ENCODE assay signal across 8 cellular contexts in the genomic region with DNA sequence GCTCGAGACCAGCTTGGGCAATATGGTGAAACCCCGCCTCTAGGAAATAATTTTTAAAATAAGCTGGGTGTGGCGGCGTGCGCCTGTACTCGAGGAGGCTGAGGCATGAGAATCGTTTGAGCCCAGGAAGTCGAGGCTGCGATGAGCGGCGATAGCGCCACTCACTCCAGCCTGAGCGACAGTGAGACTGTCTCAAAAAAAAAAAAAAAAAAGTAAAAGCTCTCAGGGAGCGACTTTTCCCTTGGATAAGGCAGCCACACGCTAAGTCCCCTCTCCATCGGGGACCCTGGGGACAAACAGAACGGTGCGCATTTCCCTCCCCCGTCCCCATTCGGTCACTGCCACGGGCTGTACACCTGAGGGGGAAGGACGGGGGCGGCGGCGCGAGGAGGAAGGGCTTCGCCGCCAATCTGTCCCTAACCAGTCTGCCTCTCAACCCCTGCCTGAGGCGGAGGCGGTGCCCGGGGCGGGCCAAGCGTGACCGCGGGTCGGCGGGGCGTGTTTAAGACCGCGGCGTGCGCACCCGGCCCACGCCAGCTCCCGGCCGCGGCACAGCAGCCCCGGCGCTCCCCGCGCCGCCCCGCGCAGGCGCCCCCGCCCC. TPM values are rescaled to one million over a fixed set of nuclear protein-coding genes. Genes with fewer than 3 reads are reported as not detected.
DNase-seq lines count a peak whose midpoint lies in the region; ATAC-seq and TF ChIP-seq lines count a peak whose summit lies in the region.

TSS of gene GMPR (plus strand) at position 531 of the 601 bp plus-strand sequence. CDS start 107 bp downstream, outside the sequence.

- H3K9me3 Mint-ChIP-seq in immature natural killer cell, result no peaks in the 10 kb centered on the region

- H3K27ac ChIP-seq in KMS-11, result no peak within 1 kb of the TSS
- H3K27ac ChIP-seq in WERI-Rb-1, result no peak within 1 kb of the TSS; the same call in 1 of the 2 replicates
- peak within 1 kb of the TSS; percentile 53 to 68 for H3K27ac ChIP-seq in breast epithelium
- H3K27ac ChIP-seq in spleen, result peak within 1 kb of the TSS; percentile 26 to 81 (median 68)

- peak within 1 kb of the TSS; percentile 59; the same call in 1 of the 2 replicates for H2AFZ ChIP-seq in KMS-11 (ENCODE audit: low read depth)

- H3K27ac Mint-ChIP-seq in immature natural killer cell, result peak within 1 kb of the TSS in 5 of 6 donors; percentile 42 to 92 (median 58)

- DNase-seq in COR-L47 (lab: John Stamatoyannopoulos, UW) (peak; percentile 40), WERI-Rb-1 (peak; percentile 55), breast epithelium (ENCODE audit: low spot score in 2 of 2) (peak; percentile 50 to 60), immature natural killer cell (peak; percentile 81 to 84 (median 83)), spleen (peak; percentile 90), SHP77 treated with DMSO at 0.1 percent for 48 hours (lab: John Stamatoyannopoulos, UW) (no peak)

- peak; percentile 57 for ATAC-seq in GM21390 (IDR thresholded peaks at IDR 0.05; ENCODE audit: unreplicated experiment)

- H3K27me3 Mint-ChIP-seq in immature natural killer cell (ENCODE audit: low read depth in 3 of 3), result peaks cover 3 to 13% (median 7%) of the 10 kb centered on the region in 3 donors

- no peaks in the 10 kb centered on the region for H3K79me2 ChIP-seq in KMS-11 (ENCODE audit: insufficient read depth, low read depth)

- TF ChIP-seq CTCF in KMS-11 (conservative IDR thresholded peaks at IDR 0.05; ENCODE audit: low read depth, low read length), result no peak
- no peak for TF ChIP-seq CTCF in WERI-Rb-1 (IDR thresholded peaks at IDR 0.05; ENCODE audit: low read depth, low read length)
- TF ChIP-seq CTCF in breast epithelium (IDR thresholded peaks at IDR 0.05), result no peak
- TF ChIP-seq CTCF in spleen (IDR thresholded peaks at IDR 0.05 in 8 of 11, conservative IDR thresholded peaks at IDR 0.05 in 3 of 11), result no peak

- H3K9me3 ChIP-seq in WERI-Rb-1 (ENCODE audit: severe bottlenecking) (peaks cover 2% of the 10 kb centered on the region), breast epithelium (no peaks in the 10 kb centered on the region), spleen (no peaks in the 10 kb centered on the region)

- H3K4me1 ChIP-seq in KMS-11 (ENCODE audit: low read depth, poor library complexity, severe bottlenecking) (peaks cover 23% of the 10 kb centered on the region), breast epithelium (peaks cover 0 to 6% of the 10 kb centered on the region in 2 donors), spleen (peaks cover 16 to 56% (median 38%) of the 10 kb centered on the region in 6 donors)

- H3K4me3 ChIP-seq in KMS-11 (IDR thresholded peaks at IDR 0.05; ENCODE audit: insufficient read depth, low read depth, low read length) (no peak within 1 kb of the TSS), WERI-Rb-1 (ENCODE audit: low read depth, low read length) (peak within 1 kb of the TSS; percentile 38), breast epithelium (peak within 1 kb of the TSS; percentile 71 to 82 (median 73)), spleen (peak within 1 kb of the TSS; percentile 35 to 85 (median 60))

- 2 to 11% (median 4%) methylated on average over 24 to 56 of the region's 56 CpGs for WGBS in spleen, 5 donors

- H3K36me3 ChIP-seq in KMS-11 (ENCODE audit: insufficient read depth) (no peaks in the 10 kb centered on the region), WERI-Rb-1 (no peaks in the 10 kb centered on the region), breast epithelium (no peaks in the 10 kb centered on the region), spleen (no peaks in the 10 kb centered on the region)

- peak within 1 kb of the TSS; percentile 87 to 99 (median 94) for H3K4me3 Mint-ChIP-seq in immature natural killer cell

- H3K27me3 ChIP-seq in KMS-11 (ENCODE audit: insufficient read depth, low read depth), result no peaks in the 10 kb centered on the region; the same call in 1 of the 2 replicates
- H3K27me3 ChIP-seq in WERI-Rb-1 (ENCODE audit: insufficient read depth, low read depth, severe bottlenecking), result no peaks in the 10 kb centered on the region
- H3K27me3 ChIP-seq in breast epithelium, result no peaks in the 10 kb centered on the region
- H3K27me3 ChIP-seq in spleen (replicated peaks in 1 of 7), result peaks cover 0 to 21% (median 0%) of the 10 kb centered on the region in 7 donors

- H3K4me1 Mint-ChIP-seq in immature natural killer cell, result peaks cover 29 to 31% of the 10 kb centered on the region in 2 donors

- no peak for TF ChIP-seq POLR2A in breast epithelium (IDR thresholded peaks at IDR 0.05)
- TF ChIP-seq POLR2A in spleen (IDR thresholded peaks at IDR 0.05), result no peak

- no peak within 1 kb of the TSS; the same call in 1 of the 2 replicates for H3K9ac ChIP-seq in KMS-11

- H3K36me3 Mint-ChIP-seq in immature natural killer cell, result no peaks in the 10 kb centered on the region

- intact Hi-C loops in breast epithelium (cut with DNase I; ENCODE audit: low total_unique reads), result no loop called here
- intact Hi-C loops in spleen (cut with DNase I; ENCODE audit: low total_unique reads), result no loop called here

- H4K20me1 ChIP-seq in KMS-11 (ENCODE audit: insufficient read depth), result no peaks in the 10 kb centered on the region

- H3K4me2 ChIP-seq in KMS-11, result peak within 1 kb of the TSS; percentile 80

RNA-seq across cellular contexts. Expression of gene GMPR, which starts in this region (rescaled TPM):
- total RNA-seq in breast epithelium (10 to 100 TPM in 1 of 3 donors, 1 to 10 TPM in 2; 4.3 to 16.4 (median 5.9) TPM), spleen (10 to 100 TPM in 6 of 7 donors, 1 to 10 TPM in 1; 9.6 to 37.4 (median 14.0) TPM)
- polyA plus RNA-seq in immature natural killer cell (1 to 10 TPM; 2.5 to 7.0 (median 2.7) TPM), spleen (10 to 100 TPM in 1 of 3 donors, 1 to 10 TPM in 2; 5.4 to 16.3 (median 6.6) TPM)

Comparison
In these comparisons a context has a peak if more than half of its experiments do, and no peak if none do; other contexts are left out.
1. H3K27ac ChIP-seq: peak in breast epithelium (2 of 2) and spleen (8 of 8); none in KMS-11 (single experiment) and WERI-Rb-1 (single experiment).